ENCODE assay signal across 17 cellular contexts in the genomic region with DNA sequence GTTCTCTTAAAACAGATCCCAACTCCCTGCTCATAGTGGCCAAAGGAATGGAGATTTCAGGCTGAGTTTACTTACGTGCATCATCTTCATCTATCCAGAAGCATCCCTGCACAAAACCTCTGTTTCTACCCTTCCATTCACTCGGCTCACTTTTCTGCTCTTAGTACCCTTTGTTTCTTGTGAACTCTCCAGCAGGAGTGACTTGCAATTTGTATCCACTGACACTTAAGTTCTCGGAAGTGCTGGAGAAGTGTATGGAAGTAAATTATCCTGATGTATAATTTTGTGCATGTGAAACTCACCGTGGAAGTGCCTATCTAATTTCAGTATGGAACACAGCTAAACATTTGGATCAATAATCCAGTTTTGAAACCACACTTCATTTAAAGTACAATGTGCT. TPM values are rescaled to one million over a fixed set of nuclear protein-coding genes. Genes with fewer than 3 reads are reported as not detected.
"Had no signal": no experiment of that assay in that cellular context is flagged by ENCODE, and none has a peak within 500 bp of the region (broad histone marks: within the 10 kb centered on the region; RNA-seq: fewer than 3 reads in every experiment).

No MANE protein-coding gene starts in this region.

RNA-seq across cellular contexts. Expression of gene CCT8L2, which starts 7.0 kb away (rescaled TPM):
- total RNA-seq: activated B cell treated with CpG ODN at 0.5 μM for 24 hours; activated CD4-positive, alpha-beta memory T cell treated with anti-CD3 and anti-CD28 coated beads for 36 hours; activated CD4-positive, alpha-beta T cell treated with anti-CD3 and anti-CD28 coated beads, Interleukin-2, amount 10 ng/mL, durations not matched to agents 24 days and 14 days; activated CD8-positive, alpha-beta memory T cell treated with anti-CD3 and anti-CD28 coated beads for 36 hours; activated CD8-positive, alpha-beta T cell treated with anti-CD3 and anti-CD28 coated beads for 36 hours; activated naive CD4-positive, alpha-beta T cell treated with anti-CD3 and anti-CD28 coated beads for 36 hours; activated naive CD4-positive, alpha-beta T cell treated with anti-CD3 and anti-CD28 coated beads, Interleukin-2, amount 50 U/mL, for 72 hours; activated naive CD8-positive, alpha-beta T cell treated with anti-CD3 and anti-CD28 coated beads for 36 hours; activated T-cell treated with anti-CD3 and anti-CD28 coated beads, Interleukin-2, amount 50 U/mL, for 72 hours; activated T-helper 1 cell treated with anti-CD3 and anti-CD28 coated beads, Interleukin-12 subunit alpha, Interleukin-12 subunit beta, Interleukin-2, Interleukin-4 antibody, amounts not matched to agents 30 ng/mL and 10 ng/mL and 1 ng/mL, durations not matched to agents 14 hours and 24 hours and 36 hours; activated T-helper 17 cell treated with anti-CD3 and anti-CD28 coated beads, Interleukin-2, amount 50 U/mL, for 72 hours; adrenal gland; aorta; astrocyte; body of pancreas; breast epithelium; cardiac septum had no signal
- polyA plus RNA-seq: adrenal gland, aorta had no signal
